ENCODE assay signal across 6 cellular contexts in genomic region chr2:73624036-73624435, GRCh38. TPM values are rescaled to one million over a fixed set of nuclear protein-coding genes. Genes with fewer than 3 reads are reported as not detected.
"Had no signal": no experiment of that assay in that cellular context is flagged by ENCODE, and none has a peak within 500 bp of the region (broad histone marks: within the 10 kb centered on the region; RNA-seq: fewer than 3 reads in every experiment).

No MANE protein-coding gene starts in this region.

RNA-seq across cellular contexts. Expression of gene NAT8, which starts 18.2 kb away (rescaled TPM):
- total RNA-seq: activated CD8-positive, alpha-beta T cell treated with anti-CD3 and anti-CD28 coated beads, Interleukin-2, amount 10 ng/mL, durations not matched to agents 7 days and 5 days; astrocyte; PC-3; SJSA1; T-helper 1 cell treated with Interleukin-12 subunit alpha and Interleukin-12 subunit beta and Interleukin-4 antibody, amounts not matched to agents 30 ng/mL and 1 ng/mL, for 36 hours; WTC11 had no signal
